Comparison of ENCODE assay signal across 8 cellular contexts in genomic region chr2:227324671-227325055, GRCh38. TPM values are rescaled to one million over a fixed set of nuclear protein-coding genes. Genes with fewer than 3 reads are reported as not detected.
DNase-seq lines count a peak whose midpoint lies in the region; ATAC-seq, FAIRE-seq and TF ChIP-seq lines count a peak whose summit lies in the region.

No MANE protein-coding gene starts in this region.

- no peak for TF ChIP-seq CTCF in KMS-11 (conservative IDR thresholded peaks at IDR 0.05; ENCODE audit: low read depth, low read length)
- no peak for TF ChIP-seq CTCF in GM12878 (IDR thresholded peaks at IDR 0.05 in 2 of 3, conservative IDR thresholded peaks at IDR 0.05 in 1 of 3; ENCODE audit: control insufficient read depth in 2 of 3, extremely low read depth in 1 of 3, insufficient read depth in 1 of 3, low read depth in 3 of 3, low read length in 3 of 3)

- 8% methylated on average over 6 of the region's 6 CpGs for WGBS in GM12878 (ENCODE audit: insufficient coverage, insufficient replicate concordance, low lambda C conversion rate, missing lambda C conversion rate)

- H3K9me3 ChIP-seq in GM12878 (replicated peaks; ENCODE audit: control insufficient read depth, insufficient read depth, low read length), result no peaks in the 10 kb centered on the region; the same call in 2 of the 3 replicates

- TF ChIP-seq POLR2A in GM12878 (IDR thresholded peaks at IDR 0.05; ENCODE audit: low read depth, low read length), result no peak

- no peaks in the 10 kb centered on the region for H3K36me3 ChIP-seq in KMS-11 (ENCODE audit: insufficient read depth)
- H3K36me3 ChIP-seq in GM12878 (ENCODE audit: control insufficient read depth in 2 of 2, insufficient read depth in 2 of 2, low read length in 1 of 2), result no peaks in the 10 kb centered on the region

- no peak for DNase-seq in stimulated activated naive CD8-positive, alpha-beta T cell treated with anti-CD3 and anti-CD28 coated beads, Interleukin-15, Interleukin-2, amounts not matched to agents 100 U/mL and 50 U/mL, for 24 hours
- DNase-seq in GM12878 (ENCODE audit: low read depth, low spot score) (no peak), iPS-NIHi7 (ENCODE audit: extremely low spot score) (peak; percentile 18), medulla oblongata (ENCODE audit: extremely low spot score) (no peak)
- peak in 1 of 2 donors; percentile 5 for DNase-seq in stimulated activated naive CD8-positive, alpha-beta T cell treated with anti-CD3 and anti-CD28 coated beads, Interleukin-15, amount 100 ng/mL, for 72 hours

- peak overlapping the region; percentile 56; the same call in 1 of the 2 replicates for H3K27ac ChIP-seq in KMS-11
- peak overlapping the region; percentile 79 for H3K27ac ChIP-seq in GM12878 (ENCODE audit: control insufficient read depth, insufficient read depth)

- peaks cover 3% of the 10 kb centered on the region for H3K9me3 Mint-ChIP-seq in stimulated activated naive CD8-positive, alpha-beta T cell treated with anti-CD3 and anti-CD28 coated beads, Interleukin-15, Interleukin-2, amounts not matched to agents 100 ng/mL and 50 ng/mL, for 24 hours
- peaks cover 0 to 6% of the 10 kb centered on the region in 2 donors for H3K9me3 Mint-ChIP-seq in stimulated activated naive CD8-positive, alpha-beta T cell treated with anti-CD3 and anti-CD28 coated beads, Interleukin-15, amount 100 ng/mL, for 72 hours

- TF ChIP-seq EP300 in GM12878 (IDR thresholded peaks at IDR 0.05; ENCODE audit: borderline replicate concordance in 1 of 2, control insufficient read depth in 1 of 2, low read depth in 2 of 2, low read length in 2 of 2), result no peak

- no peaks in the 10 kb centered on the region for H3K27me3 ChIP-seq in KMS-11 (ENCODE audit: insufficient read depth, low read depth)
- H3K27me3 ChIP-seq in GM12878 (replicated peaks in 1 of 2; ENCODE audit: control insufficient read depth in 2 of 2, insufficient read depth in 2 of 2, low read length in 1 of 2), result no peaks in the 10 kb centered on the region

- CTCF ChIA-PET in GM12878 (lab: Yijun Ruan, JAX), result interaction anchor here (0.5 to 1.0 kb wide), 3 partner anchors 50 to 86 kb away, joined by 3 read pairs; no protein-coding TSS in a partner anchor

- RAD21 ChIA-PET in GM12878 (lab: Charles Lee; ENCODE audit: unreplicated experiment), result no interaction called here

- TF ChIP-seq RAD21 in GM12878 (IDR thresholded peaks at IDR 0.05; ENCODE audit: insufficient read depth, low read depth, low read length), result no peak

- peak overlapping the region; percentile 83 for H3K27ac Mint-ChIP-seq in stimulated activated naive CD8-positive, alpha-beta T cell treated with anti-CD3 and anti-CD28 coated beads, Interleukin-15, Interleukin-2, amounts not matched to agents 100 ng/mL and 50 ng/mL, for 24 hours
- H3K27ac Mint-ChIP-seq in stimulated activated naive CD8-positive, alpha-beta T cell treated with anti-CD3 and anti-CD28 coated beads, Interleukin-15, amount 100 ng/mL, for 72 hours, result no peak overlapping the region

- no peaks in the 10 kb centered on the region for H3K27me3 Mint-ChIP-seq in stimulated activated naive CD8-positive, alpha-beta T cell treated with anti-CD3 and anti-CD28 coated beads, Interleukin-15, Interleukin-2, amounts not matched to agents 100 ng/mL and 50 ng/mL, for 24 hours
- peaks cover 7% of the 10 kb centered on the region for H3K27me3 Mint-ChIP-seq in stimulated activated naive CD8-positive, alpha-beta T cell treated with anti-CD3 and anti-CD28 coated beads, Interleukin-15, amount 100 ng/mL, for 72 hours

- intact Hi-C loops in GM12878 (cut with micrococcal nuclease; ENCODE audit: unreplicated experiment), result loop anchor here (5.0 to 10.0 kb wide), 2 partner anchors 138 to 520 kb away; no protein-coding TSS in a partner anchor

- H3K4me3 ChIP-seq in KMS-11 (IDR thresholded peaks at IDR 0.05; ENCODE audit: insufficient read depth, low read depth, low read length) (no peak overlapping the region), GM12878 (peak overlapping the region; percentile 83)

- peak overlapping the region; percentile 93 for H3K4me3 Mint-ChIP-seq in stimulated activated naive CD8-positive, alpha-beta T cell treated with anti-CD3 and anti-CD28 coated beads, Interleukin-15, Interleukin-2, amounts not matched to agents 100 ng/mL and 50 ng/mL, for 24 hours
- peak overlapping the region; percentile 90 to 94 for H3K4me3 Mint-ChIP-seq in stimulated activated naive CD8-positive, alpha-beta T cell treated with anti-CD3 and anti-CD28 coated beads, Interleukin-15, amount 100 ng/mL, for 72 hours

- peaks cover 24% of the 10 kb centered on the region for H3K79me2 ChIP-seq in KMS-11 (ENCODE audit: insufficient read depth, low read depth)
- H3K79me2 ChIP-seq in GM12878 (ENCODE audit: control insufficient read depth, insufficient read depth, low read length), result peaks cover 43% of the 10 kb centered on the region

- SMC1A ChIA-PET in GM12878 (lab: Charles Lee; ENCODE audit: uncharacterized antibody, unreplicated experiment), result interaction anchor here (1.0 to 1.5 kb wide), 3 partner anchors 12 to 485 kb away, joined by 3 read pairs; no protein-coding TSS in a partner anchor

- no peak for ATAC-seq in stimulated activated naive CD8-positive, alpha-beta T cell treated with anti-CD3 and anti-CD28 coated beads, Interleukin-15, Interleukin-2, amounts not matched to agents 100 U/mL and 50 U/mL, for 24 hours
- ATAC-seq in GM12878 (peak; percentile 9; the same call in 1 of the 3 replicates), HG02571 (IDR thresholded peaks at IDR 0.05; ENCODE audit: unreplicated experiment) (no peak)
- no peak for ATAC-seq in stimulated activated naive CD8-positive, alpha-beta T cell treated with anti-CD3 and anti-CD28 coated beads, Interleukin-15, amount 100 ng/mL, for 72 hours

- H3K4me2 ChIP-seq in KMS-11 (peak overlapping the region; percentile 96), GM12878 (ENCODE audit: control insufficient read depth, insufficient read depth) (peak overlapping the region; percentile 79)

- POLR2A ChIA-PET in GM12878 (lab: Charles Lee), result interaction anchor here (1.5 kb wide), 1 partner anchor 148 kb away, joined by 3 read pairs; no protein-coding TSS in a partner anchor

- peak overlapping the region; percentile 85; the same call in 1 of the 2 replicates for H3K9ac ChIP-seq in KMS-11
- H3K9ac ChIP-seq in GM12878 (ENCODE audit: control insufficient read depth, insufficient read depth, low read length), result peak overlapping the region; percentile 95

- H2AFZ ChIP-seq in KMS-11 (ENCODE audit: low read depth) (peak overlapping the region; percentile 87), GM12878 (ENCODE audit: control insufficient read depth, low read depth, low read length) (peak overlapping the region; percentile 89)

- in situ Hi-C loops in GM12878 (cut with MboI), result no loop called here

- H3K4me1 ChIP-seq in KMS-11 (ENCODE audit: low read depth, poor library complexity, severe bottlenecking) (peaks cover 17% of the 10 kb centered on the region), GM12878 (ENCODE audit: control insufficient read depth, insufficient read depth, low read length) (no peaks in the 10 kb centered on the region)

- FAIRE-seq in GM12878 (lab: Jason Lieb, UNC), result no peak

- peaks cover 13% of the 10 kb centered on the region for H3K36me3 Mint-ChIP-seq in stimulated activated naive CD8-positive, alpha-beta T cell treated with anti-CD3 and anti-CD28 coated beads, Interleukin-15, Interleukin-2, amounts not matched to agents 100 ng/mL and 50 ng/mL, for 24 hours (ENCODE audit: low read depth)

- no peaks in the 10 kb centered on the region for H4K20me1 ChIP-seq in KMS-11 (ENCODE audit: insufficient read depth)
- H4K20me1 ChIP-seq in GM12878 (ENCODE audit: control insufficient read depth, insufficient read depth), result no peaks in the 10 kb centered on the region

- H3K4me1 Mint-ChIP-seq in stimulated activated naive CD8-positive, alpha-beta T cell treated with anti-CD3 and anti-CD28 coated beads, Interleukin-15, Interleukin-2, amounts not matched to agents 100 ng/mL and 50 ng/mL, for 24 hours (ENCODE audit: low read depth), result peaks cover 51% of the 10 kb centered on the region
- peaks cover 44% of the 10 kb centered on the region for H3K4me1 Mint-ChIP-seq in stimulated activated naive CD8-positive, alpha-beta T cell treated with anti-CD3 and anti-CD28 coated beads, Interleukin-15, amount 100 ng/mL, for 72 hours

- BruUV-seq in GM12878 (replicated peaks; lab: Mats Ljungman, UMichigan), result TSS peak; percentile 89

RNA-seq across cellular contexts. Expression of gene MFF, which starts 0.4 kb away (rescaled TPM):
- 169 and 173 TPM in 2 replicates for total RNA-seq in GM12878 (2013; cell fraction: nucleolus; rRNA removed)
- total RNA-seq in GM12878 (2014; rRNA removed), result 120 and 128 TPM in 2 replicates
- 107 and 110 TPM in 2 replicates for total RNA-seq in GM12878 (2014; rRNA removed; fragmentation: Illumina TruSeq; extraction: Trizol)
- total RNA-seq in GM12878 (2021), result 68.5 and 72.1 TPM in 2 replicates
- polyA plus RNA-seq in GM12878 (2011; ENCODE audit: low read depth), result 60.0 TPM
- polyA plus RNA-seq in GM12878 (2011; rRNA removed), result 108 and 143 TPM in 2 replicates
- polyA plus RNA-seq in GM12878 (2011; cell fraction: cytosol; rRNA removed), result 59.9 and 75.4 TPM in 2 replicates
- 70.6 and 83.0 TPM in 2 replicates for polyA plus RNA-seq in GM12878 (2011; cell fraction: nucleus; rRNA removed)
- 80.9 and 88.1 TPM in 2 replicates for polyA plus RNA-seq in GM12878 (2012)
- 95.0 and 109 TPM in 2 replicates for polyA plus RNA-seq in GM12878 (2014; fragmentation: Illumina TruSeq; extraction: Trizol)
- 10 to 100 TPM; 19.6 to 35.0 TPM for polyA plus RNA-seq in GM12878 (2014; fragmentation: Nextera tagmentation; extraction: Ambion mirVana)
- 102 and 103 TPM in 2 replicates for polyA plus RNA-seq in GM12878 (2014; rRNA removed)
- 100 to 1,000 TPM; 128 to 131 TPM for polyA plus RNA-seq in GM12878 (2016; fragmentation: Nextera tagmentation; extraction: Ambion mirVana)
- polyA minus RNA-seq in GM12878 (2011; rRNA and poly(A)+ RNA removed), result 50.6 and 56.8 TPM in 2 replicates
- 36.9 and 42.0 TPM in 2 replicates for polyA minus RNA-seq in GM12878 (2011; cell fraction: cytosol; rRNA and poly(A)+ RNA removed)
- 67.0 and 89.6 TPM in 2 replicates for polyA minus RNA-seq in GM12878 (2011; cell fraction: nucleus; rRNA and poly(A)+ RNA removed)

RNA-seq across cellular contexts. Expression of gene TM4SF20, which starts 54.4 kb away (rescaled TPM):
- not detected in 2 replicates for total RNA-seq in GM12878 (2013; cell fraction: nucleolus; rRNA removed)
- total RNA-seq in GM12878 (2014; rRNA removed) (not detected in 2 replicates), GM12878 (2014; rRNA removed; fragmentation: Illumina TruSeq; extraction: Trizol) (not detected in 2 replicates), GM12878 (2021) (not detected in 2 replicates)
- polyA plus RNA-seq in GM12878 (2011; ENCODE audit: low read depth), result not detected
- polyA plus RNA-seq in GM12878 (2011; rRNA removed) (0.03 TPM in 1 of 2 replicates, not detected in the other), GM12878 (2014; fragmentation: Illumina TruSeq; extraction: Trizol) (not detected in 2 replicates), GM12878 (2014; fragmentation: Nextera tagmentation; extraction: Ambion mirVana) (under 1 TPM in 1 of 2 experiments, not detected in 1; 0.04 TPM), GM12878 (2014; rRNA removed) (not detected in 2 replicates), GM12878 (2016; fragmentation: Nextera tagmentation; extraction: Ambion mirVana) (under 1 TPM in 1 of 2 experiments, not detected in 1; 0.07 TPM)
- not detected in 2 replicates for polyA plus RNA-seq in GM12878 (2011; cell fraction: cytosol; rRNA removed)
- polyA plus RNA-seq in GM12878 (2011; cell fraction: nucleus; rRNA removed), result not detected in 2 replicates
- not detected in 2 replicates for polyA plus RNA-seq in GM12878 (2012)
- polyA minus RNA-seq in GM12878 (2011; rRNA and poly(A)+ RNA removed), result not detected in 2 replicates
- polyA minus RNA-seq in GM12878 (2011; cell fraction: cytosol; rRNA and poly(A)+ RNA removed), result not detected in 2 replicates
- not detected in 2 replicates for polyA minus RNA-seq in GM12878 (2011; cell fraction: nucleus; rRNA and poly(A)+ RNA removed)
